In the genomic region with DNA sequence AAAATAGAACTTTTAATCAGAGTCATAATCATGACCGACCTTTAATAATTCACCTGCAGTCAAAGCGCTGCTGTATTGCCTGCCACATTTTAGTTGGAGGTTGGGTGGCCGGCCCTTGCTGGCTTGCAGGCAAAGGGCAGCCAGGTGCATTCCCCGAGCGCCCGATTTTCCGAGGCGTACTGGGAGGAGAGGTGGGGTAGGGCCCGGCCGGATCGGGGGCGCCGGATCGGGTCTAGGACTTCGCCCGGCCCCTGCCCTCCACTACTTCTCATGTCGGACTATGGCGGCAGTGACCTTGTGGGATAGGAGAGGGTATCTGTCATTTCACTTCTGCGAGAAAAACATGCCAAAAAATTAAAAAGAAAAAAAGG, we compare ENCODE assay signal across 8 cellular contexts. TPM values are rescaled to one million over a fixed set of nuclear protein-coding genes. Genes with fewer than 3 reads are reported as not detected.
A peak's percentile ranks its signal among the peaks of the same experiment; 100 is the strongest.
DNase-seq lines count a peak whose midpoint lies in the region; ATAC-seq, FAIRE-seq and TF ChIP-seq lines count a peak whose summit lies in the region.

No MANE protein-coding gene starts in this region.

- FAIRE-seq in RCC 7860 (lab: Jason Lieb, UNC), result no peak

- no peaks in the 10 kb centered on the region for H3K36me3 ChIP-seq in aorta (ENCODE audit: control insufficient read depth in 1 of 2, insufficient read depth in 2 of 2, low read length in 1 of 2)

- H3K27ac Mint-ChIP-seq in activated B cell treated with CpG ODN at 0.5 μM for 24 hours, result peak overlapping the region; percentile 85
- H3K27ac Mint-ChIP-seq in effector memory CD8-positive, alpha-beta T cell, result peak overlapping the region; percentile 93 to 97
- peak overlapping the region; percentile 72 to 96 (median 82) for H3K27ac Mint-ChIP-seq in naive thymus-derived CD8-positive, alpha-beta T cell

- H3K27me3 Mint-ChIP-seq in activated B cell treated with CpG ODN at 0.5 μM for 24 hours, result no peaks in the 10 kb centered on the region
- no peaks in the 10 kb centered on the region for H3K27me3 Mint-ChIP-seq in effector memory CD8-positive, alpha-beta T cell
- H3K27me3 Mint-ChIP-seq in naive thymus-derived CD8-positive, alpha-beta T cell, result peaks cover 0 to 2% (median 0%) of the 10 kb centered on the region in 5 donors

- intact Hi-C loops in activated B cell treated with CpG ODN at 0.5 μM for 24 hours (cut with micrococcal nuclease) (loop anchor here (1.0 to 5.0 kb wide), 5 partner anchors 212 to 1957 kb away; partner anchors contain the start of genes CDKL5 and SYAP1), aorta (cut with DNase I) (loop anchor here (10.0 kb wide), 1 partner anchor 250 kb away; the partner anchor contains the start of gene CDKL5 (in 2 of the 2))

- WGBS in aorta, 2 donors, result 1 to 37% methylated on average over 19 of the region's 19 CpGs

- peaks cover 3% of the 10 kb centered on the region for H3K36me3 Mint-ChIP-seq in activated B cell treated with CpG ODN at 0.5 μM for 24 hours (ENCODE audit: low read depth)
- peaks cover 41% of the 10 kb centered on the region for H3K36me3 Mint-ChIP-seq in effector memory CD8-positive, alpha-beta T cell (ENCODE audit: insufficient read depth)
- H3K36me3 Mint-ChIP-seq in naive thymus-derived CD8-positive, alpha-beta T cell, result no peaks in the 10 kb centered on the region

- CTCF ChIA-PET in AG04450 (lab: Charles Lee), result no interaction called here
- CTCF ChIA-PET in activated B cell treated with CpG ODN at 0.5 μM for 24 hours (lab: Charles Lee), result no interaction called here

- H3K9me3 Mint-ChIP-seq in activated B cell treated with CpG ODN at 0.5 μM for 24 hours, result no peaks in the 10 kb centered on the region
- H3K9me3 Mint-ChIP-seq in effector memory CD8-positive, alpha-beta T cell, result no peaks in the 10 kb centered on the region
- H3K9me3 Mint-ChIP-seq in naive thymus-derived CD8-positive, alpha-beta T cell, result peaks cover 0 to 3% (median 0%) of the 10 kb centered on the region in 9 donors

- no peaks in the 10 kb centered on the region for H3K27me3 ChIP-seq in AG04450 (ENCODE audit: control insufficient read depth, insufficient read depth, low read length)
- H3K27me3 ChIP-seq in aorta (ENCODE audit: control insufficient read depth in 1 of 2, insufficient read depth in 2 of 2, low read length in 1 of 2), result no peaks in the 10 kb centered on the region

- TF ChIP-seq CTCF in AG04450 (IDR thresholded peaks at IDR 0.05; ENCODE audit: low read depth, low read length) (no peak), activated B cell treated with CpG ODN at 0.5 μM for 24 hours (IDR thresholded peaks at IDR 0.05) (no peak)

- H3K27ac ChIP-seq in AG04450 (ENCODE audit: low read depth, low read length) (no peak overlapping the region), aorta (ENCODE audit: low read depth in 1 of 2, low read length in 2 of 2) (peak overlapping the region in 1 of 2 donors; percentile 88)

- H3K4me1 ChIP-seq in aorta (ENCODE audit: control insufficient read depth in 1 of 2, insufficient read depth in 2 of 2, low read length in 2 of 2), result peaks cover 0 to 2% of the 10 kb centered on the region in 2 donors

- peak overlapping the region; percentile 82 for H3K4me3 Mint-ChIP-seq in activated B cell treated with CpG ODN at 0.5 μM for 24 hours
- H3K4me3 Mint-ChIP-seq in effector memory CD8-positive, alpha-beta T cell, result peak overlapping the region; percentile 73 to 76
- peak overlapping the region; percentile 71 to 89 (median 82) for H3K4me3 Mint-ChIP-seq in naive thymus-derived CD8-positive, alpha-beta T cell

- POLR2A ChIA-PET in AG04450 (lab: Yijun Ruan, JAX) (no interaction called here), activated B cell treated with CpG ODN at 0.5 μM for 24 hours (lab: Charles Lee) (no interaction called here)
- POLR2A ChIA-PET in naive thymus-derived CD8-positive, alpha-beta T cell (lab: Charles Lee), result no interaction called here

- DNase-seq in AG04450 (ENCODE audit: low read depth, low spot score) (no peak), activated B cell treated with CpG ODN at 0.5 μM for 24 hours (peak; percentile 26), aorta (peak in 1 of 2 donors; percentile 50), RCC 7860 (ENCODE audit: low spot score) (no peak)
- DNase-seq in effector memory CD8-positive, alpha-beta T cell, result peak; percentile 1 to 6 (median 1)
- peak in 4 of 10 donors; percentile 0 to 14 (median 7) for DNase-seq in naive thymus-derived CD8-positive, alpha-beta T cell

- ATAC-seq in GM19351 (IDR thresholded peaks at IDR 0.05; ENCODE audit: unreplicated experiment) (peak; percentile 42), HG03342 (IDR thresholded peaks at IDR 0.05; ENCODE audit: unreplicated experiment) (peak; percentile 27), activated B cell treated with CpG ODN at 0.5 μM for 24 hours (ENCODE audit: low read depth) (peak; percentile 38), aorta (ENCODE audit: low FRiP score) (peak; percentile 62)
- peak; percentile 18 for ATAC-seq in effector memory CD8-positive, alpha-beta T cell (replicated peaks)
- peak; percentile 33 to 41 for ATAC-seq in naive thymus-derived CD8-positive, alpha-beta T cell

- H3K9me3 ChIP-seq in AG04450 (ENCODE audit: control insufficient read depth, insufficient read depth, low read length), result no peaks in the 10 kb centered on the region
- H3K9me3 ChIP-seq in aorta (ENCODE audit: control insufficient read depth, low read length), result no peaks in the 10 kb centered on the region

- H3K4me3 ChIP-seq in AG04450 (ENCODE audit: low read depth, low read length) (peak overlapping the region; percentile 57), aorta (ENCODE audit: low read length in 2 of 2) (peak overlapping the region in 1 of 2 donors; percentile 69)

- peaks cover 12% of the 10 kb centered on the region for H3K4me1 Mint-ChIP-seq in activated B cell treated with CpG ODN at 0.5 μM for 24 hours
- peaks cover 4 to 6% of the 10 kb centered on the region in 2 donors for H3K4me1 Mint-ChIP-seq in effector memory CD8-positive, alpha-beta T cell (ENCODE audit: low read depth in 2 of 2)
- peaks cover 0 to 16% (median 5%) of the 10 kb centered on the region in 4 donors for H3K4me1 Mint-ChIP-seq in naive thymus-derived CD8-positive, alpha-beta T cell

RNA-seq across cellular contexts. Expression of gene RS1, which starts 2.5 kb away (rescaled TPM):
- polyA plus RNA-seq in AG04450 (2011; rRNA removed), result not detected in 2 replicates
- not detected in 2 replicates for polyA minus RNA-seq in AG04450 (2011; rRNA and poly(A)+ RNA removed)
- total RNA-seq in activated B cell treated with CpG ODN at 0.5 μM for 24 hours, result not detected in 2 replicates
- not detected for total RNA-seq in naive thymus-derived CD8-positive, alpha-beta T cell
- polyA plus RNA-seq in naive thymus-derived CD8-positive, alpha-beta T cell, result not detected
- not detected for total RNA-seq in aorta
- not detected for polyA plus RNA-seq in aorta

RNA-seq across cellular contexts. Expression of gene PPEF1, which starts 33.0 kb away (rescaled TPM):
- polyA plus RNA-seq in AG04450 (2011; rRNA removed), result not detected in 2 replicates
- not detected in 2 replicates for polyA minus RNA-seq in AG04450 (2011; rRNA and poly(A)+ RNA removed)
- not detected in 2 replicates for total RNA-seq in activated B cell treated with CpG ODN at 0.5 μM for 24 hours
- total RNA-seq in naive thymus-derived CD8-positive, alpha-beta T cell, result under 1 TPM; 0.26 to 0.55 TPM
- under 1 TPM in 1 of 3 donors, not detected in 2; 0.75 TPM for polyA plus RNA-seq in naive thymus-derived CD8-positive, alpha-beta T cell
- under 1 TPM in 1 of 2 donors, not detected in 1; 0.75 TPM for total RNA-seq in aorta
- under 1 TPM in 1 of 2 donors, not detected in 1; 0.23 TPM for polyA plus RNA-seq in aorta

Comparison
In these comparisons a context has a peak if more than half of its experiments do, and no peak if none do; other contexts are left out.
1. DNase-seq: peak in activated B cell treated with CpG ODN at 0.5 μM for 24 hours (single experiment) and effector memory CD8-positive, alpha-beta T cell (3 of 3); none in AG04450 (single experiment) and RCC 7860 (single experiment).
2. Peak in every context shown above with its lines, with median percentiles within 50 percentile points of each other: ATAC-seq, H3K27ac Mint-ChIP-seq and H3K4me3 Mint-ChIP-seq.